In genomic region chr10:99372546-99373271, GRCh38 we compare ENCODE assay signal across 20 cellular contexts. TPM values are rescaled to one million over a fixed set of nuclear protein-coding genes. Genes with fewer than 3 reads are reported as not detected.
DNase-seq lines count a peak whose midpoint lies in the region; ATAC-seq and TF ChIP-seq lines count a peak whose summit lies in the region.
"Had no signal": no experiment of that assay in that cellular context is flagged by ENCODE, and none has a peak within 500 bp of the region (broad histone marks: within the 10 kb centered on the region; RNA-seq: fewer than 3 reads in every experiment).

No MANE protein-coding gene starts in this region.

- H3K27me3 ChIP-seq in BJ (ENCODE audit: control insufficient read depth, insufficient read depth, low read length), result no peaks in the 10 kb centered on the region
- peaks cover 3% of the 10 kb centered on the region for H3K27me3 ChIP-seq in osteoblast (ENCODE audit: insufficient read depth, low read length)
- H3K27me3 ChIP-seq: thyroid gland had no signal

- H3K4me3 ChIP-seq in BJ (ENCODE audit: low read depth, low read length) (no peak overlapping the region), epithelial cell of esophagus (ENCODE audit: low read length) (no peak overlapping the region), osteoblast (ENCODE audit: insufficient read depth, low read length) (no peak overlapping the region)
- H3K4me3 ChIP-seq: prostate gland, thyroid gland had no signal

- H2AFZ ChIP-seq in osteoblast (ENCODE audit: low read length), result no peak overlapping the region

- peaks cover 35% of the 10 kb centered on the region for H3K4me1 ChIP-seq in osteoblast (ENCODE audit: insufficient read depth, low read length)
- H3K4me1 ChIP-seq: prostate gland, thyroid gland had no signal

- peaks cover 11% of the 10 kb centered on the region for H3K4me1 Mint-ChIP-seq in activated CD8-positive, alpha-beta T cell treated with anti-CD3 and anti-CD28 coated beads, Interleukin-2, amount 10 ng/mL, durations not matched to agents 7 days and 5 days (ENCODE audit: low read depth)
- H3K4me1 Mint-ChIP-seq: natural killer cell had no signal

- DNase-seq in BJ (ENCODE audit: low read depth) (peak; percentile 54), LHCN-M2 (ENCODE audit: low read depth) (peak; percentile 9), epithelial cell of esophagus (ENCODE audit: low read depth) (peak; percentile 29), osteoblast (ENCODE audit: insufficient read length, low spot score, missing footprints) (no peak)
- no peak for DNase-seq in activated CD8-positive, alpha-beta T cell treated with anti-CD3 and anti-CD28 coated beads, Interleukin-2, amount 10 ng/mL, durations not matched to agents 7 days and 5 days
- DNase-seq: amygdala; natural killer cell; NCI-H2029; NCI-H446 treated with DMSO at 0.1 percent for 48 hours; SHP77 treated with DMSO at 0.1 percent for 48 hours; stimulated activated CD4-positive, alpha-beta T cell treated with anti-CD3 and anti-CD28 coated beads, Interleukin-12 subunit alpha, Interleukin-12 subunit beta, amount 100 ng/mL, for 4 hours; T-helper 17 cell; thyroid gland had no signal

- H3K36me3 Mint-ChIP-seq in activated CD8-positive, alpha-beta T cell treated with anti-CD3 and anti-CD28 coated beads, Interleukin-2, amount 10 ng/mL, durations not matched to agents 7 days and 5 days (ENCODE audit: low read depth), result no peaks in the 10 kb centered on the region
- H3K36me3 Mint-ChIP-seq: natural killer cell; stimulated activated memory B cell treated with anti-CD40 and anti-IgM and Interleukin-4, amounts not matched to agents 10 μg/mL and 1 μg/mL and 100 μg/mL, for 72 hours had no signal

- peak overlapping the region; percentile 20 for H3K4me2 ChIP-seq in osteoblast (ENCODE audit: insufficient read depth, low read length)

- H3K9me3 ChIP-seq in osteoblast (ENCODE audit: low read depth, low read length), result no peaks in the 10 kb centered on the region
- H3K9me3 ChIP-seq: prostate gland, thyroid gland had no signal

- H3K4me3 Mint-ChIP-seq in activated CD8-positive, alpha-beta T cell treated with anti-CD3 and anti-CD28 coated beads, Interleukin-2, amount 10 ng/mL, durations not matched to agents 7 days and 5 days, result no peak overlapping the region
- H3K4me3 Mint-ChIP-seq: natural killer cell; stimulated activated memory B cell treated with anti-CD40 and anti-IgM and Interleukin-4, amounts not matched to agents 10 μg/mL and 1 μg/mL and 100 μg/mL, for 72 hours; T-helper 17 cell had no signal

- no peak overlapping the region for H3K27ac Mint-ChIP-seq in activated CD8-positive, alpha-beta T cell treated with anti-CD3 and anti-CD28 coated beads, Interleukin-2, amount 10 ng/mL, durations not matched to agents 7 days and 5 days
- H3K27ac Mint-ChIP-seq: natural killer cell; stimulated activated memory B cell treated with anti-CD40 and anti-IgM and Interleukin-4, amounts not matched to agents 10 μg/mL and 1 μg/mL and 100 μg/mL, for 72 hours; T-helper 17 cell had no signal

- no peak overlapping the region for H3K27ac ChIP-seq in osteoblast (ENCODE audit: low read depth, low read length)
- H3K27ac ChIP-seq: C4-2B, prostate gland, thyroid gland had no signal

- no peaks in the 10 kb centered on the region for H3K79me2 ChIP-seq in osteoblast (ENCODE audit: insufficient read depth, low read length)

- no peaks in the 10 kb centered on the region for H4K20me1 ChIP-seq in osteoblast (ENCODE audit: insufficient read depth, low read length)

- H3K9me3 Mint-ChIP-seq in activated CD8-positive, alpha-beta T cell treated with anti-CD3 and anti-CD28 coated beads, Interleukin-2, amount 10 ng/mL, durations not matched to agents 7 days and 5 days (ENCODE audit: insufficient read depth), result no peaks in the 10 kb centered on the region
- H3K9me3 Mint-ChIP-seq: natural killer cell; stimulated activated memory B cell treated with anti-CD40 and anti-IgM and Interleukin-4, amounts not matched to agents 10 μg/mL and 1 μg/mL and 100 μg/mL, for 72 hours had no signal

- POLR2A ChIA-PET in BJ (lab: Charles Lee), result interaction anchor here (0.5 kb wide), 1 partner anchor 248 kb away, joined by 3 read pairs; no protein-coding TSS in a partner anchor
- POLR2A ChIA-PET in activated CD8-positive, alpha-beta T cell treated with anti-CD3 and anti-CD28 coated beads, Interleukin-2, amount 10 ng/mL, durations not matched to agents 7 days and 5 days (lab: Charles Lee), result no interaction called here

- H3K27me3 Mint-ChIP-seq in activated CD8-positive, alpha-beta T cell treated with anti-CD3 and anti-CD28 coated beads, Interleukin-2, amount 10 ng/mL, durations not matched to agents 7 days and 5 days (ENCODE audit: low read depth), result peaks cover 60% of the 10 kb centered on the region

- ATAC-seq in GM19351 (IDR thresholded peaks at IDR 0.05; ENCODE audit: unreplicated experiment), result no peak
- no peak for ATAC-seq in HG03280 (IDR thresholded peaks at IDR 0.05; ENCODE audit: unreplicated experiment)
- no peak for ATAC-seq in activated CD8-positive, alpha-beta T cell treated with anti-CD3 and anti-CD28 coated beads, Interleukin-2, amount 10 ng/mL, durations not matched to agents 7 days and 5 days
- no peak for ATAC-seq in HG03354 (IDR thresholded peaks at IDR 0.05; ENCODE audit: poor library complexity, severe bottlenecking, unreplicated experiment)
- ATAC-seq: activated CD4-positive, CD25-positive, alpha-beta regulatory T cell treated with anti-CD3 and anti-CD28 coated beads, Interleukin-2, amount 50 U/mL, for 24 hours; natural killer cell; stimulated activated memory B cell treated with anti-CD40 and anti-IgM and Interleukin-4, amounts not matched to agents 10 μg/mL and 1 μg/mL and 100 μg/mL, for 72 hours; T-helper 17 cell had no signal

- TF ChIP-seq CTCF in BJ (IDR thresholded peaks at IDR 0.05; ENCODE audit: insufficient read depth, low read depth, low read length) (no peak), epithelial cell of esophagus (IDR thresholded peaks at IDR 0.05; ENCODE audit: insufficient read depth, low read depth, low read length, missing control alignments) (no peak), osteoblast (IDR thresholded peaks at IDR 0.05; ENCODE audit: extremely low read depth, low read depth, low read length) (no peak)

- no peaks in the 10 kb centered on the region for H3K36me3 ChIP-seq in BJ (ENCODE audit: control insufficient read depth, insufficient read depth, low read length)
- no peaks in the 10 kb centered on the region for H3K36me3 ChIP-seq in osteoblast (ENCODE audit: insufficient read depth, low read length)
- H3K36me3 ChIP-seq: prostate gland, thyroid gland had no signal

- CTCF ChIA-PET in BJ (lab: Yijun Ruan, JAX), result interaction anchor here (0.5 to 2.4 kb wide), 8 partner anchors 14 to 1050 kb away, joined by 3 to 14 read pairs (median 4); no protein-coding TSS in a partner anchor
- CTCF ChIA-PET in activated CD8-positive, alpha-beta T cell treated with anti-CD3 and anti-CD28 coated beads, Interleukin-2, amount 10 ng/mL, durations not matched to agents 7 days and 5 days (lab: Charles Lee), result no interaction called here

RNA-seq across cellular contexts. Expression of gene CNNM1, which starts 43.6 kb away (rescaled TPM):
- polyA plus RNA-seq in BJ (2011; rRNA removed), result 1.1 and 1.3 TPM in 2 replicates
- 1.6 and 1.7 TPM in 2 replicates for polyA minus RNA-seq in BJ (2011; rRNA and poly(A)+ RNA removed)
- total RNA-seq in LHCN-M2 (2014; rRNA removed) (0.17 and 0.32 TPM in 2 replicates), osteoblast (0.29 and 0.36 TPM in 2 replicates)
- 0.19 TPM for polyA plus RNA-seq in LHCN-M2 (2012)
- total RNA-seq in activated CD8-positive, alpha-beta T cell treated with anti-CD3 and anti-CD28 coated beads, Interleukin-2, amount 10 ng/mL, durations not matched to agents 7 days and 5 days, result under 1 TPM; 0.13 to 0.23 TPM
- total RNA-seq: natural killer cell had no signal

RNA-seq across cellular contexts. Expression of gene GOT1, which starts 57.7 kb away (rescaled TPM):
- 41.4 and 53.3 TPM in 2 replicates for polyA plus RNA-seq in BJ (2011; rRNA removed)
- 19.0 and 30.5 TPM in 2 replicates for polyA minus RNA-seq in BJ (2011; rRNA and poly(A)+ RNA removed)
- total RNA-seq in LHCN-M2 (2014; rRNA removed) (20.0 and 22.0 TPM in 2 replicates), osteoblast (36.2 and 42.7 TPM in 2 replicates)
- 27.1 TPM for polyA plus RNA-seq in LHCN-M2 (2012)
- total RNA-seq in activated CD8-positive, alpha-beta T cell treated with anti-CD3 and anti-CD28 coated beads, Interleukin-2, amount 10 ng/mL, durations not matched to agents 7 days and 5 days, result 10 to 100 TPM; 31.2 to 37.1 TPM

Comparison
In these comparisons a context has a peak if more than half of its experiments do, and no peak if none do; other contexts are left out.
1. DNase-seq: peak in BJ (single experiment), LHCN-M2 (single experiment) and epithelial cell of esophagus (single experiment); none in osteoblast (single experiment) and activated CD8-positive, alpha-beta T cell treated with anti-CD3 and anti-CD28 coated beads, Interleukin-2, amount 10 ng/mL, durations not matched to agents 7 days and 5 days (single experiment).